ENCODE assay signal across 2 cellular contexts in genomic region chr4:141165001-141165400, GRCh38. TPM values are rescaled to one million over a fixed set of nuclear protein-coding genes. Genes with fewer than 3 reads are reported as not detected.
"Had no signal": no experiment of that assay in that cellular context is flagged by ENCODE, and none has a peak within 500 bp of the region (broad histone marks: within the 10 kb centered on the region; RNA-seq: fewer than 3 reads in every experiment).

No MANE protein-coding gene starts in this region.

RNA-seq across cellular contexts. Expression of gene RNF150, which starts 31.7 kb away (rescaled TPM):
- polyA plus RNA-seq: immature natural killer cell; naive thymus-derived CD4-positive, alpha-beta T cell had no signal
